ENCODE assay signal across 16 cellular contexts in genomic region chr6:14119764-14120163, GRCh38. TPM values are rescaled to one million over a fixed set of nuclear protein-coding genes. Genes with fewer than 3 reads are reported as not detected.
A peak's percentile ranks its signal among the peaks of the same experiment; 100 is the strongest.
DNase-seq lines count a peak whose midpoint lies in the region; ATAC-seq and TF ChIP-seq lines count a peak whose summit lies in the region.
"Had no signal": no experiment of that assay in that cellular context is flagged by ENCODE, and none has a peak within 500 bp of the region (broad histone marks: within the 10 kb centered on the region; RNA-seq: fewer than 3 reads in every experiment).

No MANE protein-coding gene starts in this region.

- no peaks in the 10 kb centered on the region for H3K27me3 ChIP-seq in CD4-positive, alpha-beta T cell (ENCODE audit: control insufficient read depth, insufficient read depth, low read length)
- H3K27me3 ChIP-seq in WERI-Rb-1 (ENCODE audit: insufficient read depth, low read depth, severe bottlenecking) = no peaks in the 10 kb centered on the region
- H3K27me3 ChIP-seq: cardiac muscle cell, hepatocyte, transverse colon had no signal

- no peak overlapping the region for H3K27ac Mint-ChIP-seq in CD4-positive, alpha-beta T cell
- H3K27ac Mint-ChIP-seq in activated T-helper 17 cell treated with anti-CD3 and anti-CD28 coated beads, Interleukin-2, amount 50 U/mL, for 72 hours = no peak overlapping the region

- no peak for ATAC-seq in CD4-positive, alpha-beta T cell (ENCODE audit: poor library complexity)
- ATAC-seq in activated T-helper 17 cell treated with anti-CD3 and anti-CD28 coated beads, Interleukin-2, amount 50 U/mL, for 72 hours (replicated peaks) = no peak

- H3K36me3 Mint-ChIP-seq in CD4-positive, alpha-beta T cell (ENCODE audit: low read depth) = peaks cover 26% of the 10 kb centered on the region
- H3K36me3 Mint-ChIP-seq in activated T-helper 17 cell treated with anti-CD3 and anti-CD28 coated beads, Interleukin-2, amount 50 U/mL, for 72 hours (ENCODE audit: low read depth) = peaks cover 71% of the 10 kb centered on the region

- intact Hi-C loops in CD4-positive, alpha-beta T cell (cut with DNase I, micrococcal nuclease) = loop anchor here (5.0 to 10.0 kb wide), 8 partner anchors 93 to 1543 kb away; partner anchors contain the start of genes DTNBP1 (in 1 of the 2), GFOD1 (in 1 of the 2), JARID2 (in 1 of the 2) and NOL7 (in 1 of the 2)

- no peak for TF ChIP-seq CTCF in CD4-positive, alpha-beta T cell (IDR thresholded peaks at IDR 0.05)
- no peak for TF ChIP-seq CTCF in GM12865 (IDR thresholded peaks at IDR 0.05; ENCODE audit: insufficient read depth, low read depth, low read length, missing control alignments)
- no peak for TF ChIP-seq CTCF in WERI-Rb-1 (IDR thresholded peaks at IDR 0.05; ENCODE audit: low read depth, low read length)

- H3K4me3 Mint-ChIP-seq in CD4-positive, alpha-beta T cell = peak overlapping the region; percentile 61
- H3K4me3 Mint-ChIP-seq in activated T-helper 17 cell treated with anti-CD3 and anti-CD28 coated beads, Interleukin-2, amount 50 U/mL, for 72 hours = peak overlapping the region; percentile 99

- no peaks in the 10 kb centered on the region for H3K9me3 Mint-ChIP-seq in CD4-positive, alpha-beta T cell
- no peaks in the 10 kb centered on the region for H3K9me3 Mint-ChIP-seq in activated T-helper 17 cell treated with anti-CD3 and anti-CD28 coated beads, Interleukin-2, amount 50 U/mL, for 72 hours

- no peak for DNase-seq in CD4-positive, alpha-beta T cell
- no peak for DNase-seq in GM12865 (ENCODE audit: low read depth)
- peak; percentile 59 for DNase-seq in renal cortical epithelial cell (ENCODE audit: low read depth)
- DNase-seq in WERI-Rb-1 = no peak
- no peak for DNase-seq in AG20443 (ENCODE audit: low spot score)
- DNase-seq in COLO668 (lab: John Stamatoyannopoulos, UW; ENCODE audit: unreplicated experiment) = no peak
- DNase-seq: activated CD8-positive, alpha-beta memory T cell treated with anti-CD3 and anti-CD28 coated beads, Interleukin-2, amount 50 U/mL, for 48 hours; NCI-H1694; NCI-H226; stimulated activated CD4-positive, alpha-beta T cell treated with anti-CD3 and anti-CD28 coated beads, Interleukin-4, amount 100 ng/mL, for 1 hour; transverse colon had no signal

- no peaks in the 10 kb centered on the region for H3K9me3 ChIP-seq in CD4-positive, alpha-beta T cell (ENCODE audit: control insufficient read depth, low read length)
- H3K9me3 ChIP-seq in WERI-Rb-1 (ENCODE audit: severe bottlenecking) = no peaks in the 10 kb centered on the region
- H3K9me3 ChIP-seq: HAP-1, transverse colon had no signal

- peak overlapping the region; percentile 81 for H3K4me3 ChIP-seq in GM12865 (ENCODE audit: low read depth, low read length)
- H3K4me3 ChIP-seq in WERI-Rb-1 (ENCODE audit: low read depth, low read length) = no peak overlapping the region
- H3K4me3 ChIP-seq: cardiac muscle cell, HAP-1, hepatocyte, transverse colon had no signal

- POLR2A ChIA-PET in CD4-positive, alpha-beta T cell (lab: Charles Lee) = interaction anchor here (1.1 kb wide), 1 partner anchor 43 kb away, joined by 3 read pairs; no protein-coding TSS in a partner anchor

- peaks cover 56% of the 10 kb centered on the region for H3K4me1 Mint-ChIP-seq in CD4-positive, alpha-beta T cell (ENCODE audit: low read depth)
- H3K4me1 Mint-ChIP-seq in activated T-helper 17 cell treated with anti-CD3 and anti-CD28 coated beads, Interleukin-2, amount 50 U/mL, for 72 hours = peaks cover 47% of the 10 kb centered on the region

- CTCF ChIA-PET in CD4-positive, alpha-beta T cell (lab: Charles Lee) = no interaction called here

- no peak overlapping the region for H3K27ac ChIP-seq in CD4-positive, alpha-beta T cell (ENCODE audit: low read depth, low read length)
- H3K27ac ChIP-seq in WERI-Rb-1 = no peak overlapping the region
- H3K27ac ChIP-seq: C4-2B, cardiac muscle cell, hepatocyte, transverse colon had no signal

- peaks cover 5% of the 10 kb centered on the region; the same call in 1 of the 2 replicates for H3K36me3 ChIP-seq in WERI-Rb-1
- H3K36me3 ChIP-seq: cardiac muscle cell, HAP-1, transverse colon had no signal

- no peaks in the 10 kb centered on the region for H3K27me3 Mint-ChIP-seq in CD4-positive, alpha-beta T cell
- no peaks in the 10 kb centered on the region for H3K27me3 Mint-ChIP-seq in activated T-helper 17 cell treated with anti-CD3 and anti-CD28 coated beads, Interleukin-2, amount 50 U/mL, for 72 hours

RNA-seq across cellular contexts. Expression of gene CD83, which starts 2.2 kb away (rescaled TPM):
- total RNA-seq in CD4-positive, alpha-beta T cell = 10 to 100 TPM; 35.3 to 36.4 TPM
- total RNA-seq in activated T-helper 17 cell treated with anti-CD3 and anti-CD28 coated beads, Interleukin-2, amount 50 U/mL, for 72 hours = 10 to 100 TPM; 12.3 to 14.9 TPM
- 5.4 and 11.3 TPM in 2 replicates for total RNA-seq in renal cortical epithelial cell
